ENCODE assay signal across 8 cellular contexts in the genomic region with DNA sequence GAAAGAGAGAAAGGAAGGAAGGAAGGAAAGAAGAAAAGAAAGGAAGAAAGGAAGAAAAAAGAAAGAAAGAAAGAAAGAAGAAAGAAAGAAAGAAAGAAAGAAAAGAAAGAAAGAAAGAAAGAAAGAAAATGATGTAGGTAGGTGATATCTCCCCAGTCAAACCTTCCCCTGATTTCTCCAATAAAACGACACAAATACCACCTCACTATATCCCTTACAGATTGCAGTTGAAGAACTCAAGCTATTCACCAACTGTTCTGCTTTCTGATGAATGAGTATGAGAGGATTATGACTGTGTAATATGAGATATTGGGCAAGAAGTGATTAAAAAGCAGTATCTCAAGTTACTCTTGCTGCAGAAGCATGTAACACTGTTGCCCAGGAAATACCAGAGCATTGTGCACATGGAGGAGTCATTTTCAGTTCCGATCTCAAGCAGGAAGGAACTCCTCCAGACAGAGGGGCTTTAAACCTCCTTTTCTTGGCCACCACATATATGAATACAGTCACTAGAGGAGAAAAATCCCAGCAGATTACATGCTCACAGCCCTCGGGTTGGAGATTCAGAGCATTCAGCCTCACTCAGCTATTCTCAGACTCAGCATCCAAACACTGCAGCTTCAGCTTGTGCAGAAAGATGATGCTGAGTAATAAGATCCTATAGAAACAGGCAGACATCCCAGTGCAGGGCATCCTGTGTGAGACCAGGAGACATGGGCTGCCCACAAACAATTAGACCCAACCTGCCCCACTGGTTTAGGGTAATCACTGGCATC.
DNase-seq lines count a peak whose midpoint lies in the region; ATAC-seq and TF ChIP-seq lines count a peak whose summit lies in the region.

No MANE protein-coding gene starts in this region.

- peaks cover 0 to 34% (median 6%) of the 10 kb centered on the region in 4 donors for H3K4me1 ChIP-seq in Peyer's patch
- peaks cover 5% of the 10 kb centered on the region for H3K4me1 ChIP-seq in colonic mucosa
- peaks cover 6% of the 10 kb centered on the region for H3K4me1 ChIP-seq in mesendoderm (ENCODE audit: control insufficient read depth, low read depth, low read length)

- H3K27me3 Mint-ChIP-seq in naive B cell: no peaks in the 10 kb centered on the region

- H3K36me3 ChIP-seq in Peyer's patch (no peaks in the 10 kb centered on the region), colonic mucosa (no peaks in the 10 kb centered on the region), mesendoderm (ENCODE audit: control insufficient read depth, insufficient read depth, low read length) (no peaks in the 10 kb centered on the region)

- no peak overlapping the region for H2BK15ac ChIP-seq in mesendoderm (replicated peaks; ENCODE audit: low read depth)

- H2AK5ac ChIP-seq in mesendoderm (ENCODE audit: low read length): no peak overlapping the region

- H3K27ac Mint-ChIP-seq in naive B cell: peak overlapping the region in 4 of 6 donors; percentile 7 to 93 (median 66)

- peak; percentile 99 for DNase-seq in ELR (ENCODE audit: low read depth)
- DNase-seq in Peyer's patch: no peak
- no peak for DNase-seq in colonic mucosa
- peak; percentile 20 for DNase-seq in naive B cell
- DNase-seq in mesendoderm: no peak
- no peak for DNase-seq in LoVo (ENCODE audit: low spot score)

- H3K27ac ChIP-seq in Peyer's patch (peak overlapping the region in 3 of 4 donors; percentile 80 to 96 (median 85)), colonic mucosa (peak overlapping the region; percentile 58), mesendoderm (ENCODE audit: low read depth, low read length) (no peak overlapping the region)

- WGBS in mesendoderm (ENCODE audit: extremely low coverage, insufficient coverage, low lambda C conversion rate): no CpG with 5 or more reads among the region's 3 CpGs

- H3K56ac ChIP-seq in mesendoderm (ENCODE audit: low read length): no peak overlapping the region

- H3K4me3 ChIP-seq in Peyer's patch (no peak overlapping the region), colonic mucosa (no peak overlapping the region), mesendoderm (ENCODE audit: low read length) (no peak overlapping the region)

- ATAC-seq in HG02884 (IDR thresholded peaks at IDR 0.05; ENCODE audit: unreplicated experiment) (peak; percentile 64), naive B cell (ENCODE audit: low read depth in 2 of 2) (peak; percentile 65 to 69), GM18868 (IDR thresholded peaks at IDR 0.05; ENCODE audit: unreplicated experiment) (no peak)

- H3K23ac ChIP-seq in mesendoderm (ENCODE audit: low read length): no peak overlapping the region

- H3K9me3 Mint-ChIP-seq in naive B cell: peaks cover 0 to 3% (median 0%) of the 10 kb centered on the region in 7 donors

- H2BK120ac ChIP-seq in mesendoderm (ENCODE audit: low read depth, low read length): no peak overlapping the region

- H2BK5ac ChIP-seq in mesendoderm (ENCODE audit: low read length): no peak overlapping the region

- H3K9ac ChIP-seq in colonic mucosa (ENCODE audit: low read depth in 2 of 2, low read length in 2 of 2): peak overlapping the region in 1 of 2 donors; percentile 32
- H3K9ac ChIP-seq in mesendoderm (ENCODE audit: low read length): no peak overlapping the region

- no peak overlapping the region for H3K4me2 ChIP-seq in mesendoderm (ENCODE audit: low read length)

- peak overlapping the region in 6 of 8 donors; percentile 34 to 78 (median 64) for H3K4me3 Mint-ChIP-seq in naive B cell

- no peak for TF ChIP-seq CTCF in Peyer's patch (IDR thresholded peaks at IDR 0.05)
- TF ChIP-seq CTCF in colonic mucosa (IDR thresholded peaks at IDR 0.05): no peak

- no peak overlapping the region for H4K8ac ChIP-seq in mesendoderm (ENCODE audit: low read depth, low read length)

- no peak for TF ChIP-seq POLR2A in Peyer's patch (IDR thresholded peaks at IDR 0.05)

- no peaks in the 10 kb centered on the region for H3K9me3 ChIP-seq in Peyer's patch
- no peaks in the 10 kb centered on the region for H3K9me3 ChIP-seq in colonic mucosa

- H4K5ac ChIP-seq in mesendoderm (ENCODE audit: low read length): no peak overlapping the region

- intact Hi-C loops in colonic mucosa (cut with DNase I): no loop called here

- no peaks in the 10 kb centered on the region for H3K79me2 ChIP-seq in mesendoderm (ENCODE audit: control insufficient read depth, insufficient read depth, low read length)

- H3K79me1 ChIP-seq in mesendoderm (ENCODE audit: low read length): no peaks in the 10 kb centered on the region

- peaks cover 0 to 5% of the 10 kb centered on the region in 2 donors for H3K36me3 Mint-ChIP-seq in naive B cell

- H3K27me3 ChIP-seq in Peyer's patch (no peaks in the 10 kb centered on the region), colonic mucosa (no peaks in the 10 kb centered on the region), mesendoderm (ENCODE audit: insufficient read depth, low read length, poor library complexity) (no peaks in the 10 kb centered on the region)

- no peak overlapping the region for H3K18ac ChIP-seq in mesendoderm (ENCODE audit: low read length)

- H3K4ac ChIP-seq in mesendoderm (ENCODE audit: low read depth, low read length): no peak overlapping the region

- peaks cover 37 to 55% (median 41%) of the 10 kb centered on the region in 3 donors for H3K4me1 Mint-ChIP-seq in naive B cell

Comparison
In these comparisons a context has a peak if more than half of its experiments do, and no peak if none do; other contexts are left out.
1. DNase-seq: peak in ELR (single experiment) and naive B cell (single experiment); none in Peyer's patch (0 of 3), colonic mucosa (single experiment), mesendoderm (single experiment) and LoVo (single experiment).